In genomic region chr16:12551530-12551929, GRCh38 we compare ENCODE assay signal across 27 cellular contexts.
DNase-seq lines count a peak whose midpoint lies in the region; ATAC-seq and TF ChIP-seq lines count a peak whose summit lies in the region.
"Had no signal": no experiment of that assay in that cellular context is flagged by ENCODE, and none has a peak within 500 bp of the region (broad histone marks: within the 10 kb centered on the region; RNA-seq: fewer than 3 reads in every experiment).

No MANE protein-coding gene starts in this region.

- no peak for TF ChIP-seq CTCF in smooth muscle cell (IDR thresholded peaks at IDR 0.05; ENCODE audit: borderline replicate concordance, insufficient read depth, poor library complexity, severe bottlenecking)

- WGBS in smooth muscle cell (ENCODE audit: low lambda C conversion rate), result 72% methylated on average over 3 of the region's 3 CpGs

- no peaks in the 10 kb centered on the region for H3K36me3 ChIP-seq in smooth muscle cell (ENCODE audit: low read depth)
- H3K36me3 ChIP-seq: ascending aorta, uterus had no signal

- peak; percentile 69 for ATAC-seq in activated CD8-positive, alpha-beta T cell treated with anti-CD3 and anti-CD28 coated beads, Interleukin-2, amount 10 ng/mL, durations not matched to agents 7 days and 5 days
- ATAC-seq in HG02981 (IDR thresholded peaks at IDR 0.05; ENCODE audit: unreplicated experiment) (no peak), HG03045 (IDR thresholded peaks at IDR 0.05; ENCODE audit: unreplicated experiment) (no peak)
- ATAC-seq: HCT116; left ventricle myocardium superior; stimulated activated naive B cell treated with anti-CD40 and anti-IgM and Interleukin-4, amounts not matched to agents 10 μg/mL and 1 μg/mL and 100 μg/mL, for 72 hours had no signal

- H3K27me3 ChIP-seq in smooth muscle cell (ENCODE audit: low read depth), result no peaks in the 10 kb centered on the region
- H3K27me3 ChIP-seq: ascending aorta, testis, uterus had no signal

- H3K9me3 Mint-ChIP-seq in activated naive CD4-positive, alpha-beta T cell treated with anti-CD3 and anti-CD28 coated beads, Interleukin-2, amount 10 ng/mL, durations not matched to agents 7 days and 5 days, result no peaks in the 10 kb centered on the region
- H3K9me3 Mint-ChIP-seq in activated CD8-positive, alpha-beta T cell treated with anti-CD3 and anti-CD28 coated beads, Interleukin-2, amount 10 ng/mL, durations not matched to agents 7 days and 5 days (ENCODE audit: insufficient read depth), result no peaks in the 10 kb centered on the region
- H3K9me3 Mint-ChIP-seq: nephron progenitor cell; stimulated activated naive B cell treated with anti-CD40 and anti-IgM and Interleukin-4, amounts not matched to agents 10 μg/mL and 1 μg/mL and 100 μg/mL, for 72 hours had no signal

- H3K27ac ChIP-seq in smooth muscle cell (ENCODE audit: low read depth), result peak overlapping the region; percentile 65
- H3K27ac ChIP-seq: ascending aorta, HL-60, parathyroid adenoma, testis, uterus had no signal

- peak overlapping the region; percentile 40 for H3K4me2 ChIP-seq in smooth muscle cell

- peaks cover 4% of the 10 kb centered on the region for H3F3A ChIP-seq in smooth muscle cell (ENCODE audit: low read depth)

- H3K27me3 Mint-ChIP-seq in activated naive CD4-positive, alpha-beta T cell treated with anti-CD3 and anti-CD28 coated beads, Interleukin-2, amount 10 ng/mL, durations not matched to agents 7 days and 5 days, result no peaks in the 10 kb centered on the region
- no peaks in the 10 kb centered on the region for H3K27me3 Mint-ChIP-seq in activated CD8-positive, alpha-beta T cell treated with anti-CD3 and anti-CD28 coated beads, Interleukin-2, amount 10 ng/mL, durations not matched to agents 7 days and 5 days (ENCODE audit: low read depth)
- H3K27me3 Mint-ChIP-seq: stimulated activated naive B cell treated with anti-CD40 and anti-IgM and Interleukin-4, amounts not matched to agents 10 μg/mL and 1 μg/mL and 100 μg/mL, for 72 hours had no signal

- no peak overlapping the region for H3K4me3 Mint-ChIP-seq in activated naive CD4-positive, alpha-beta T cell treated with anti-CD3 and anti-CD28 coated beads, Interleukin-2, amount 10 ng/mL, durations not matched to agents 7 days and 5 days
- no peak overlapping the region for H3K4me3 Mint-ChIP-seq in activated CD8-positive, alpha-beta T cell treated with anti-CD3 and anti-CD28 coated beads, Interleukin-2, amount 10 ng/mL, durations not matched to agents 7 days and 5 days
- H3K4me3 Mint-ChIP-seq: CD14-positive monocyte; nephron progenitor cell; stimulated activated naive B cell treated with anti-CD40 and anti-IgM and Interleukin-4, amounts not matched to agents 10 μg/mL and 1 μg/mL and 100 μg/mL, for 72 hours had no signal

- no peak overlapping the region for H3K9ac ChIP-seq in smooth muscle cell (ENCODE audit: low read depth)
- H3K9ac ChIP-seq: parathyroid adenoma had no signal

- H3K36me3 Mint-ChIP-seq in activated naive CD4-positive, alpha-beta T cell treated with anti-CD3 and anti-CD28 coated beads, Interleukin-2, amount 10 ng/mL, durations not matched to agents 7 days and 5 days, result peaks cover 2% of the 10 kb centered on the region
- H3K36me3 Mint-ChIP-seq in activated CD8-positive, alpha-beta T cell treated with anti-CD3 and anti-CD28 coated beads, Interleukin-2, amount 10 ng/mL, durations not matched to agents 7 days and 5 days (ENCODE audit: low read depth), result no peaks in the 10 kb centered on the region

- peaks cover 71% of the 10 kb centered on the region for H3K4me1 Mint-ChIP-seq in activated naive CD4-positive, alpha-beta T cell treated with anti-CD3 and anti-CD28 coated beads, Interleukin-2, amount 10 ng/mL, durations not matched to agents 7 days and 5 days
- peaks cover 29% of the 10 kb centered on the region for H3K4me1 Mint-ChIP-seq in activated CD8-positive, alpha-beta T cell treated with anti-CD3 and anti-CD28 coated beads, Interleukin-2, amount 10 ng/mL, durations not matched to agents 7 days and 5 days (ENCODE audit: low read depth)

- H3K9me3 ChIP-seq in smooth muscle cell (replicated peaks; ENCODE audit: low read depth), result no peaks in the 10 kb centered on the region
- H3K9me3 ChIP-seq: ascending aorta, testis, uterus had no signal

- no peaks in the 10 kb centered on the region for H4K20me1 ChIP-seq in smooth muscle cell (ENCODE audit: low read depth)

- peak overlapping the region; percentile 76 for H3K27ac Mint-ChIP-seq in activated naive CD4-positive, alpha-beta T cell treated with anti-CD3 and anti-CD28 coated beads, Interleukin-2, amount 10 ng/mL, durations not matched to agents 7 days and 5 days
- peak overlapping the region; percentile 48 for H3K27ac Mint-ChIP-seq in activated CD8-positive, alpha-beta T cell treated with anti-CD3 and anti-CD28 coated beads, Interleukin-2, amount 10 ng/mL, durations not matched to agents 7 days and 5 days
- H3K27ac Mint-ChIP-seq: CD14-positive monocyte, nephron progenitor cell had no signal

- POLR2A ChIA-PET in activated CD8-positive, alpha-beta T cell treated with anti-CD3 and anti-CD28 coated beads, Interleukin-2, amount 10 ng/mL, durations not matched to agents 7 days and 5 days (lab: Charles Lee), result interaction anchor here (0.6 to 2.2 kb wide), 4 partner anchors 12 to 434 kb away, joined by 3 to 15 read pairs (median 3); no protein-coding TSS in a partner anchor

- CTCF ChIA-PET in activated naive CD4-positive, alpha-beta T cell treated with anti-CD3 and anti-CD28 coated beads, Interleukin-2, amount 10 ng/mL, durations not matched to agents 7 days and 5 days (lab: Charles Lee), result interaction anchor here (2.3 to 2.8 kb wide), 2 partner anchors 15 to 22 kb away, joined by 8 to 10 read pairs; no protein-coding TSS in a partner anchor
- CTCF ChIA-PET in activated CD8-positive, alpha-beta T cell treated with anti-CD3 and anti-CD28 coated beads, Interleukin-2, amount 10 ng/mL, durations not matched to agents 7 days and 5 days (lab: Charles Lee), result interaction anchor here (0.6 to 1.3 kb wide), 4 partner anchors 10 to 35 kb away, joined by 3 to 4 read pairs (median 3); no protein-coding TSS in a partner anchor

- peak; percentile 55 for DNase-seq in activated naive CD4-positive, alpha-beta T cell treated with anti-CD3 and anti-CD28 coated beads, Interleukin-2, amount 10 ng/mL, durations not matched to agents 7 days and 5 days
- no peak for DNase-seq in activated naive CD4-positive, alpha-beta T cell treated with anti-CD3 and anti-CD28 coated beads, Interleukin-2, amount 50 U/mL, for 16 hours
- peak; percentile 82 for DNase-seq in Jurkat, Clone E6-1 (ENCODE audit: low read depth, low spot score)
- DNase-seq in activated CD8-positive, alpha-beta T cell treated with anti-CD3 and anti-CD28 coated beads, Interleukin-2, amount 10 ng/mL, durations not matched to agents 7 days and 5 days, result peak; percentile 40
- no peak for DNase-seq in smooth muscle cell (lab: John Stamatoyannopoulos, UW; ENCODE audit: unreplicated experiment)
- DNase-seq in NCI-H774 (lab: John Stamatoyannopoulos, UW), result no peak
- DNase-seq: activated gamma-delta T cell; islet precursor cell; left ventricle myocardium superior; midbrain; NCI-H1105 treated with DMSO at 0.1 percent for 48 hours; NCI-H2029; NCI-H345; NCI-H748 treated with DMSO at 0.1 percent for 48 hours; nephron progenitor cell; stimulated activated CD4-positive, alpha-beta T cell treated with anti-CD3 and anti-CD28 coated beads, Interleukin-12 subunit alpha, Interleukin-12 subunit beta, amount 100 ng/mL, for 4 hours; stimulated activated CD4-positive, alpha-beta T cell treated with anti-CD3 and anti-CD28 coated beads, Interleukin-4, amount 100 ng/mL, for 24 hours; stimulated activated naive B cell treated with anti-CD40 and anti-IgM and Interleukin-4, amounts not matched to agents 10 μg/mL and 1 μg/mL and 100 μg/mL, for 72 hours; testis; uterus had no signal

- H3K79me2 ChIP-seq in smooth muscle cell (ENCODE audit: low read depth), result no peaks in the 10 kb centered on the region

- no peak overlapping the region for H3K4me3 ChIP-seq in Jurkat, Clone E6-1 (ENCODE audit: low read length)
- no peak overlapping the region for H3K4me3 ChIP-seq in smooth muscle cell
- H3K4me3 ChIP-seq: ascending aorta, testis, uterus had no signal

- no peak overlapping the region for H2AFZ ChIP-seq in smooth muscle cell (ENCODE audit: low read depth)
- H2AFZ ChIP-seq: parathyroid adenoma had no signal

- peaks cover 24% of the 10 kb centered on the region for H3K4me1 ChIP-seq in smooth muscle cell (ENCODE audit: low read depth)
- H3K4me1 ChIP-seq: ascending aorta, parathyroid adenoma, testis, uterus had no signal

Comparison
In these comparisons a context has a peak if more than half of its experiments do, and no peak if none do; other contexts are left out.
1. DNase-seq: peak in activated naive CD4-positive, alpha-beta T cell treated with anti-CD3 and anti-CD28 coated beads, Interleukin-2, amount 10 ng/mL, durations not matched to agents 7 days and 5 days (single experiment), Jurkat, Clone E6-1 (single experiment) and activated CD8-positive, alpha-beta T cell treated with anti-CD3 and anti-CD28 coated beads, Interleukin-2, amount 10 ng/mL, durations not matched to agents 7 days and 5 days (single experiment); none in activated naive CD4-positive, alpha-beta T cell treated with anti-CD3 and anti-CD28 coated beads, Interleukin-2, amount 50 U/mL, for 16 hours (single experiment), smooth muscle cell (single experiment) and NCI-H774 (single experiment).